ENCODE assay signal across 8 cellular contexts in genomic region chr17:78384479-78385175, GRCh38. TPM values are rescaled to one million over a fixed set of nuclear protein-coding genes. Genes with fewer than 3 reads are reported as not detected.
A peak's percentile ranks its signal among the peaks of the same experiment; 100 is the strongest.
DNase-seq lines count a peak whose midpoint lies in the region; ATAC-seq, FAIRE-seq and TF ChIP-seq lines count a peak whose summit lies in the region.

No MANE protein-coding gene starts in this region.

- peak overlapping the region; percentile 58 for H3K4me3 Mint-ChIP-seq in activated CD8-positive, alpha-beta memory T cell treated with anti-CD3 and anti-CD28 coated beads, Interleukin-2, amount 10 ng/mL, durations not matched to agents 7 days and 5 days
- H3K4me3 Mint-ChIP-seq in activated CD4-positive, alpha-beta memory T cell treated with anti-CD3 and anti-CD28 coated beads, Interleukin-2, amount 10 ng/mL, durations not matched to agents 7 days and 5 days: peak overlapping the region; percentile 68

- intact Hi-C loops in right cardiac atrium (cut with DNase I) (loop anchor here in 1 of 4 donors (5.0 kb wide), 1 partner anchor 33 kb away; no protein-coding TSS in a partner anchor), tibial artery (cut with DNase I; ENCODE audit: low total_unique reads) (no loop called here)

- H3K4me1 ChIP-seq in right cardiac atrium (ENCODE audit: control insufficient read depth, insufficient read depth, low read length) (peaks cover 11% of the 10 kb centered on the region), tibial artery (peaks cover 0 to 73% (median 36%) of the 10 kb centered on the region in 4 donors)

- WGBS in right cardiac atrium: 83% methylated on average over 23 of the region's 23 CpGs

- ATAC-seq in activated CD8-positive, alpha-beta memory T cell treated with anti-CD3 and anti-CD28 coated beads, Interleukin-2, amount 10 ng/mL, durations not matched to agents 7 days and 5 days: no peak
- ATAC-seq in right cardiac atrium: no peak

- DNase-seq in activated CD8-positive, alpha-beta memory T cell treated with anti-CD3 and anti-CD28 coated beads, Interleukin-2, amount 10 ng/mL, durations not matched to agents 7 days and 5 days: no peak
- DNase-seq in activated CD8-positive, alpha-beta memory T cell treated with anti-CD3 and anti-CD28 coated beads, Interleukin-2, amount 50 U/mL, for 48 hours: no peak
- no peak for DNase-seq in activated CD4-positive, alpha-beta memory T cell treated with anti-CD3 and anti-CD28 coated beads, Interleukin-2, amount 10 ng/mL, durations not matched to agents 7 days and 5 days
- DNase-seq in right cardiac atrium: peak in 1 of 3 donors; percentile 25
- no peak for DNase-seq in tibial artery
- no peak for DNase-seq in NCI-H2196 (lab: John Stamatoyannopoulos, UW; ENCODE audit: unreplicated experiment)
- no peak for DNase-seq in frontal cortex (ENCODE audit: low spot score in 2 of 2)
- no peak for DNase-seq in NCI-H774 (lab: John Stamatoyannopoulos, UW)

- H3K36me3 Mint-ChIP-seq in activated CD8-positive, alpha-beta memory T cell treated with anti-CD3 and anti-CD28 coated beads, Interleukin-2, amount 10 ng/mL, durations not matched to agents 7 days and 5 days: peaks cover 21% of the 10 kb centered on the region
- peaks cover 58% of the 10 kb centered on the region for H3K36me3 Mint-ChIP-seq in activated CD4-positive, alpha-beta memory T cell treated with anti-CD3 and anti-CD28 coated beads, Interleukin-2, amount 10 ng/mL, durations not matched to agents 7 days and 5 days (ENCODE audit: low read depth)

- no peaks in the 10 kb centered on the region for H3K27me3 Mint-ChIP-seq in activated CD8-positive, alpha-beta memory T cell treated with anti-CD3 and anti-CD28 coated beads, Interleukin-2, amount 10 ng/mL, durations not matched to agents 7 days and 5 days
- H3K27me3 Mint-ChIP-seq in activated CD4-positive, alpha-beta memory T cell treated with anti-CD3 and anti-CD28 coated beads, Interleukin-2, amount 10 ng/mL, durations not matched to agents 7 days and 5 days: no peaks in the 10 kb centered on the region

- peaks cover 82% of the 10 kb centered on the region for H3K4me1 Mint-ChIP-seq in activated CD8-positive, alpha-beta memory T cell treated with anti-CD3 and anti-CD28 coated beads, Interleukin-2, amount 10 ng/mL, durations not matched to agents 7 days and 5 days
- H3K4me1 Mint-ChIP-seq in activated CD4-positive, alpha-beta memory T cell treated with anti-CD3 and anti-CD28 coated beads, Interleukin-2, amount 10 ng/mL, durations not matched to agents 7 days and 5 days: peaks cover 90% of the 10 kb centered on the region

- H3K27ac ChIP-seq in right cardiac atrium (ENCODE audit: low read length) (peak overlapping the region; percentile 75), tibial artery (peak overlapping the region; percentile 57 to 60)

- no peaks in the 10 kb centered on the region for H3K9me3 Mint-ChIP-seq in activated CD8-positive, alpha-beta memory T cell treated with anti-CD3 and anti-CD28 coated beads, Interleukin-2, amount 10 ng/mL, durations not matched to agents 7 days and 5 days (ENCODE audit: low read depth)
- H3K9me3 Mint-ChIP-seq in activated CD4-positive, alpha-beta memory T cell treated with anti-CD3 and anti-CD28 coated beads, Interleukin-2, amount 10 ng/mL, durations not matched to agents 7 days and 5 days: no peaks in the 10 kb centered on the region

- H3K9me3 ChIP-seq in right cardiac atrium (ENCODE audit: control insufficient read depth, low read length) (no peaks in the 10 kb centered on the region), tibial artery (no peaks in the 10 kb centered on the region)

- POLR2A ChIA-PET in activated CD4-positive, alpha-beta memory T cell treated with anti-CD3 and anti-CD28 coated beads, Interleukin-2, amount 10 ng/mL, durations not matched to agents 7 days and 5 days (lab: Charles Lee): interaction anchor here (0.9 to 1.3 kb wide), 4 partner anchors 8 to 254 kb away, joined by 3 to 4 read pairs (median 3); partner anchors contain the start of gene TMC8

- H3K27ac Mint-ChIP-seq in activated CD8-positive, alpha-beta memory T cell treated with anti-CD3 and anti-CD28 coated beads, Interleukin-2, amount 10 ng/mL, durations not matched to agents 7 days and 5 days: peak overlapping the region; percentile 91
- H3K27ac Mint-ChIP-seq in activated CD4-positive, alpha-beta memory T cell treated with anti-CD3 and anti-CD28 coated beads, Interleukin-2, amount 10 ng/mL, durations not matched to agents 7 days and 5 days: peak overlapping the region; percentile 91

- TF ChIP-seq CTCF in tibial artery (IDR thresholded peaks at IDR 0.05): no peak

- no peaks in the 10 kb centered on the region for H3K27me3 ChIP-seq in right cardiac atrium (ENCODE audit: control insufficient read depth, insufficient read depth)
- no peaks in the 10 kb centered on the region for H3K27me3 ChIP-seq in tibial artery

- no peak overlapping the region for H3K4me3 ChIP-seq in right cardiac atrium (ENCODE audit: low read length)
- no peak overlapping the region for H3K4me3 ChIP-seq in tibial artery

- H3K36me3 ChIP-seq in tibial artery: no peaks in the 10 kb centered on the region

- no peak for FAIRE-seq in frontal cortex (lab: Jason Lieb, UNC)

- CTCF ChIA-PET in activated CD8-positive, alpha-beta memory T cell treated with anti-CD3 and anti-CD28 coated beads, Interleukin-2, amount 10 ng/mL, durations not matched to agents 7 days and 5 days (lab: Charles Lee): interaction anchor here (0.7 to 1.2 kb wide), 2 partner anchors 15 to 28 kb away, joined by 3 read pairs; no protein-coding TSS in a partner anchor
- CTCF ChIA-PET in activated CD4-positive, alpha-beta memory T cell treated with anti-CD3 and anti-CD28 coated beads, Interleukin-2, amount 10 ng/mL, durations not matched to agents 7 days and 5 days (lab: Charles Lee): interaction anchor here (1.3 to 9.1 kb wide), 3 partner anchors 23 to 299 kb away, joined by 3 to 74 read pairs (median 7); partner anchors contain the start of gene SOCS3

RNA-seq across cellular contexts. Expression of gene PGS1, which starts 6.2 kb away (rescaled TPM):
- total RNA-seq in activated CD8-positive, alpha-beta memory T cell treated with anti-CD3 and anti-CD28 coated beads, Interleukin-2, amount 10 ng/mL, durations not matched to agents 7 days and 5 days: 10 to 100 TPM; 52.2 to 70.2 TPM
- 10 to 100 TPM; 70.7 to 75.5 TPM for total RNA-seq in activated CD4-positive, alpha-beta memory T cell treated with anti-CD3 and anti-CD28 coated beads, Interleukin-2, amount 10 ng/mL, durations not matched to agents 7 days and 5 days
- 10 to 100 TPM; 20.2 to 22.2 (median 20.8) TPM for total RNA-seq in right cardiac atrium
- 13.9 TPM for polyA plus RNA-seq in right cardiac atrium
- total RNA-seq in frontal cortex: 18.8 TPM

RNA-seq across cellular contexts. Expression of gene SOCS3, which starts 24.8 kb away (rescaled TPM):
- 10 to 100 TPM in 1 of 2 experiments, 1 to 10 TPM in 1; 9.9 to 21.3 TPM for total RNA-seq in activated CD8-positive, alpha-beta memory T cell treated with anti-CD3 and anti-CD28 coated beads, Interleukin-2, amount 10 ng/mL, durations not matched to agents 7 days and 5 days
- 10 to 100 TPM; 68.7 to 69.8 TPM for total RNA-seq in activated CD4-positive, alpha-beta memory T cell treated with anti-CD3 and anti-CD28 coated beads, Interleukin-2, amount 10 ng/mL, durations not matched to agents 7 days and 5 days
- 10 to 100 TPM in 3 of 4 donors, 1 to 10 TPM in 1; 6.6 to 51.2 (median 11.6) TPM for total RNA-seq in right cardiac atrium
- 52.6 TPM for polyA plus RNA-seq in right cardiac atrium
- total RNA-seq in frontal cortex: 5.3 TPM
